Comparison of ENCODE assay signal across 20 cellular contexts in genomic region chr14:55180006-55180405, GRCh38. TPM values are rescaled to one million over a fixed set of nuclear protein-coding genes. Genes with fewer than 3 reads are reported as not detected.
DNase-seq lines count a peak whose midpoint lies in the region; ATAC-seq, FAIRE-seq and TF ChIP-seq lines count a peak whose summit lies in the region.
"Had no signal": no experiment of that assay in that cellular context is flagged by ENCODE, and none has a peak within 500 bp of the region (broad histone marks: within the 10 kb centered on the region; RNA-seq: fewer than 3 reads in every experiment).

No MANE protein-coding gene starts in this region.

- no peak overlapping the region for H3K4me3 Mint-ChIP-seq in astrocyte (ENCODE audit: unreplicated experiment)
- H3K4me3 Mint-ChIP-seq in naive thymus-derived CD4-positive, alpha-beta T cell, result no peak overlapping the region
- H3K4me3 Mint-ChIP-seq: CD14-positive monocyte, HFFc6 had no signal

- CTCF ChIA-PET in naive thymus-derived CD4-positive, alpha-beta T cell (lab: Charles Lee), result no interaction called here

- H3K27me3 ChIP-seq in ACC112 (ENCODE audit: insufficient read depth, low read length) (no peaks in the 10 kb centered on the region), astrocyte (ENCODE audit: insufficient read depth, low read length) (no peaks in the 10 kb centered on the region)
- H3K27me3 ChIP-seq in naive thymus-derived CD4-positive, alpha-beta T cell (ENCODE audit: control insufficient read depth in 2 of 2, insufficient read depth in 2 of 2, low read length in 2 of 2), result no peaks in the 10 kb centered on the region

- H3K9me3 Mint-ChIP-seq in astrocyte (ENCODE audit: unreplicated experiment), result no peaks in the 10 kb centered on the region
- no peaks in the 10 kb centered on the region for H3K9me3 Mint-ChIP-seq in naive thymus-derived CD4-positive, alpha-beta T cell
- H3K9me3 Mint-ChIP-seq: CD14-positive monocyte, HFFc6 had no signal

- H3K4me1 ChIP-seq in ACC112 (ENCODE audit: control insufficient read depth, insufficient read depth, low read length, unreplicated experiment) (peaks cover 18% of the 10 kb centered on the region), astrocyte (ENCODE audit: insufficient read depth, low read length) (peaks cover 6% of the 10 kb centered on the region)
- H3K4me1 ChIP-seq in naive thymus-derived CD4-positive, alpha-beta T cell (ENCODE audit: control insufficient read depth in 2 of 2, insufficient read depth in 2 of 2, low read length in 2 of 2), result peaks cover 0 to 12% of the 10 kb centered on the region in 2 donors

- no peaks in the 10 kb centered on the region for H4K20me1 ChIP-seq in astrocyte (ENCODE audit: insufficient read depth, low read length)

- no peaks in the 10 kb centered on the region for H3K4me1 Mint-ChIP-seq in astrocyte (ENCODE audit: low read depth, unreplicated experiment)
- H3K4me1 Mint-ChIP-seq in naive thymus-derived CD4-positive, alpha-beta T cell, result peaks cover 0 to 8% (median 0%) of the 10 kb centered on the region in 7 donors
- H3K4me1 Mint-ChIP-seq: CD14-positive monocyte had no signal

- no peaks in the 10 kb centered on the region for H3K9me3 ChIP-seq in astrocyte (ENCODE audit: insufficient read depth, low read depth, low read length)
- H3K9me3 ChIP-seq in naive thymus-derived CD4-positive, alpha-beta T cell (ENCODE audit: control insufficient read depth in 2 of 3, low read length in 3 of 3), result no peaks in the 10 kb centered on the region

- DNase-seq in GM18507 (ENCODE audit: extremely low spot score, insufficient read length, low read depth), result no peak
- DNase-seq in astrocyte (ENCODE audit: low read depth), result no peak
- no peak for DNase-seq in head of caudate nucleus
- DNase-seq in naive thymus-derived CD4-positive, alpha-beta T cell, result no peak
- DNase-seq: COR-L47, HFFc6, Karpas-422, NCI-H1105 treated with DMSO at 0.1 percent for 48 hours, NCI-H187, NCI-H345, NCI-H526 treated with DMSO at 0.1 percent for 48 hours, SHP77 had no signal

- H2AFZ ChIP-seq in ACC112 (ENCODE audit: low read length, unreplicated experiment), result no peak overlapping the region
- no peak overlapping the region for H2AFZ ChIP-seq in astrocyte (ENCODE audit: low read depth, low read length)

- no peak overlapping the region for H3K27ac Mint-ChIP-seq in astrocyte (ENCODE audit: unreplicated experiment)
- H3K27ac Mint-ChIP-seq in naive thymus-derived CD4-positive, alpha-beta T cell, result no peak overlapping the region
- H3K27ac Mint-ChIP-seq: HFFc6 had no signal

- H3K36me3 Mint-ChIP-seq in astrocyte (ENCODE audit: low read depth, unreplicated experiment), result no peaks in the 10 kb centered on the region
- peaks cover 0 to 17% (median 0%) of the 10 kb centered on the region in 5 donors for H3K36me3 Mint-ChIP-seq in naive thymus-derived CD4-positive, alpha-beta T cell

- ATAC-seq in GM18511 (IDR thresholded peaks at IDR 0.05; ENCODE audit: unreplicated experiment), result no peak
- ATAC-seq in HG03460 (IDR thresholded peaks at IDR 0.05; ENCODE audit: unreplicated experiment), result no peak
- ATAC-seq in naive thymus-derived CD4-positive, alpha-beta T cell, result no peak
- ATAC-seq: SK-N-SH treated with all-trans-retinoic acid at 6 μM for 48 hours had no signal

- FAIRE-seq in GM18507 (lab: Jason Lieb, UNC) (peak; percentile 18), astrocyte (lab: Jason Lieb, UNC) (no peak), islet of Langerhans (lab: Jason Lieb, UNC) (peak; percentile 53)
- FAIRE-seq: H1, RCC 7860 had no signal

- H3K9ac ChIP-seq in astrocyte (ENCODE audit: low read length), result no peak overlapping the region

- no peaks in the 10 kb centered on the region for H3K27me3 Mint-ChIP-seq in astrocyte (ENCODE audit: low read depth, unreplicated experiment)
- H3K27me3 Mint-ChIP-seq in naive thymus-derived CD4-positive, alpha-beta T cell, result no peaks in the 10 kb centered on the region

- no peak overlapping the region for H3K4me2 ChIP-seq in astrocyte (ENCODE audit: low read length)

- POLR2A ChIA-PET in naive thymus-derived CD4-positive, alpha-beta T cell (lab: Charles Lee), result no interaction called here

- H3K4me3 ChIP-seq in ACC112 (ENCODE audit: low read depth, low read length) (no peak overlapping the region), astrocyte (ENCODE audit: insufficient read depth, low read depth, low read length) (no peak overlapping the region)
- no peak overlapping the region for H3K4me3 ChIP-seq in naive thymus-derived CD4-positive, alpha-beta T cell (ENCODE audit: low read length)

- H3K27ac ChIP-seq in ACC112 (ENCODE audit: low read depth, low read length), result peak overlapping the region; percentile 90
- peak overlapping the region; percentile 35 for H3K27ac ChIP-seq in astrocyte (ENCODE audit: low read depth, low read length)
- H3K27ac ChIP-seq in naive thymus-derived CD4-positive, alpha-beta T cell (ENCODE audit: low read depth, low read length), result no peak overlapping the region

- TF ChIP-seq CTCF in astrocyte (IDR thresholded peaks at IDR 0.05; ENCODE audit: insufficient read depth, low read depth, low read length), result no peak

- H3K79me2 ChIP-seq in ACC112 (ENCODE audit: control insufficient read depth, insufficient read depth, low read length, unreplicated experiment), result peaks cover 5% of the 10 kb centered on the region
- H3K79me2 ChIP-seq in astrocyte (ENCODE audit: insufficient read depth, low read length), result peaks cover 8% of the 10 kb centered on the region

- H3K36me3 ChIP-seq in ACC112 (ENCODE audit: insufficient read depth, low read length) (peaks cover 9% of the 10 kb centered on the region; the same call in 1 of the 2 replicates), astrocyte (ENCODE audit: insufficient read depth, low read length) (peaks cover 8% of the 10 kb centered on the region)
- no peaks in the 10 kb centered on the region for H3K36me3 ChIP-seq in naive thymus-derived CD4-positive, alpha-beta T cell (ENCODE audit: control insufficient read depth in 2 of 3, insufficient read depth in 3 of 3, low read length in 3 of 3)

- intact Hi-C loops in head of caudate nucleus (cut with DNase I), result no loop called here
- intact Hi-C loops in naive thymus-derived CD4-positive, alpha-beta T cell (cut with micrococcal nuclease), result no loop called here

RNA-seq across cellular contexts. Expression of gene DLGAP5, which starts 11.4 kb away (rescaled TPM):
- total RNA-seq in astrocyte, result 2.2 and 5.4 TPM in 2 replicates
- 10 to 100 TPM in 1 of 5 experiments, under 1 TPM in 1, not detected in 3; 0.49 to 46.7 TPM for total RNA-seq in naive thymus-derived CD4-positive, alpha-beta T cell
- polyA plus RNA-seq in naive thymus-derived CD4-positive, alpha-beta T cell, result not detected

RNA-seq across cellular contexts. Expression of gene LGALS3, which starts 51.0 kb away (rescaled TPM):
- total RNA-seq in astrocyte, result 37.4 and 48.3 TPM in 2 replicates
- 10 to 100 TPM in 4 of 5 experiments, 1 to 10 TPM in 1; 7.5 to 71.7 (median 12.4) TPM for total RNA-seq in naive thymus-derived CD4-positive, alpha-beta T cell
- under 1 TPM; 0.35 to 0.51 TPM for polyA plus RNA-seq in naive thymus-derived CD4-positive, alpha-beta T cell
